In the genomic region with DNA sequence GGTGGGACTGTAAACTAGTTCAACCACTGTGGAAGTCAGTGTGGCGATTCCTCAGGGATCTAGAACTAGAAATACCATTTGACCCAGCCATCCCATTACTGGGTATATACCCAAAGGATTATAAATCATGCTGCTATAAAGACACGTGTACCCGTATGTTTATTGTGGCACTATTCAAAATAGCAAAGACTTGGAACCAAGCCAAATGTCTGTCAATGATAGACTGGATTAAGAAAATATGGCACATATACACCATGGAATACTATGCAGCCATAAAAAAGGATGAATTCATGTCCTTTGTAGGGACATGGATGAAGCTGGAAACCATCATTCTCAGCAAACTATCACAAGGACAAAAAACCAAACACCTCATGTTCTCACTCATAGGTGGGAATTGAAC, we compare ENCODE assay signal across 7 cellular contexts. TPM values are rescaled to one million over a fixed set of nuclear protein-coding genes. Genes with fewer than 3 reads are reported as not detected.
"Had no signal": no experiment of that assay in that cellular context is flagged by ENCODE, and none has a peak within 500 bp of the region (broad histone marks: within the 10 kb centered on the region; RNA-seq: fewer than 3 reads in every experiment).

No MANE protein-coding gene starts in this region.

RNA-seq across cellular contexts. Expression of a gene that starts 11.9 kb away (rescaled TPM):
- total RNA-seq: GM23248, GM23338, H1, H4, H7, H9 had no signal
- polyA plus RNA-seq: GM23248, H1 had no signal

RNA-seq across cellular contexts. Expression of a gene that starts 37.1 kb away (rescaled TPM):
- total RNA-seq: GM23248, GM23338, H1, H4, H7, H9, HFFc6 had no signal
- polyA plus RNA-seq: GM23248, GM23338, H1 had no signal
